In the genomic region with DNA sequence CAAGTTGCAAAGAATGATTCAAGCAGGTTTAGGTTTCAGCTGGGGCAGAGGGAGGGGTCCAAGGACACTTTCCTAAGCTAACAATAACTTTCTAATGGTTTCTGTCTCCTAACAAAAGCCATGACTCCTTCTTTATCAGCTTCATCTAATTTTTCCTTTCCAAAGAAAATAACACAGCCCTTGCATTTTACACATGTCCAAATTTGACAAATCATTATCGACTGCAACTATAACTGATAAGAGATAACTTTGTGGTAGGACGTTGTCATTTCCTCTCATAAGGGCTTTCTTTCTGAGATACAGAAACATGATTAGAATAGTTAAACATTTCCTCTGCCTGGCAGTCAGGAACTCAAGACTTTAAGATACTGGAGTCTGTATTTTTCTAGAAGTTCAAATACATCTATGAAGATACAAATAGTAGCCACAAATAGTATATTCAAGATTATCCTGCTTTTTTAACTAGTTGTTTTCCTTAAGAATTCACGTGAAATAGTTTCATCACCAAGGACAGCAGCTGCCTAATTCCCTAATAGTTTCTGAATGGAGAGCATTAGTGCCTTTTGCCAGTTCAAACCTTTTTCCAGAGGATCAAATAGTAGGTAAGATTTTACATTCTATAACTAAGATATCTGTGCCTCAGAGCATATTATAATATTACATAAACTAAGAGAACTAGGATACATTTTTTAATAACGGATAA, we compare ENCODE assay signal across 15 cellular contexts.
DNase-seq lines count a peak whose midpoint lies in the region; ATAC-seq, FAIRE-seq and TF ChIP-seq lines count a peak whose summit lies in the region.
"Had no signal": no experiment of that assay in that cellular context is flagged by ENCODE, and none has a peak within 500 bp of the region (broad histone marks: within the 10 kb centered on the region; RNA-seq: fewer than 3 reads in every experiment).

No MANE protein-coding gene starts in this region.

- H3K4me1 ChIP-seq in IMR-90 (ENCODE audit: control insufficient read depth, insufficient read depth, low read length) (peaks cover 1% of the 10 kb centered on the region; the same call in 1 of the 2 replicates), adrenal gland (replicated peaks in 1 of 2) (peaks cover 14 to 36% of the 10 kb centered on the region in 2 donors), keratinocyte (ENCODE audit: control insufficient read depth, extremely low read depth, insufficient read depth, low read length) (peaks cover 6% of the 10 kb centered on the region), thyroid gland (peaks cover 0 to 4% of the 10 kb centered on the region in 2 donors)

- no peak overlapping the region for H3K23ac ChIP-seq in IMR-90 (ENCODE audit: low read depth, low read length)

- CTCF ChIA-PET in IMR-90 (lab: Yijun Ruan, JAX) = interaction anchor here (0.6 to 1.6 kb wide), 4 partner anchors 9 to 61 kb away, joined by 3 to 6 read pairs (median 4); no protein-coding TSS in a partner anchor

- in situ Hi-C loops in IMR-90 (cut with MboI; ENCODE audit: low sequenced_read_pairs) = no loop called here

- H3K9me3 Mint-ChIP-seq in type B pancreatic cell = no peaks in the 10 kb centered on the region
- no peaks in the 10 kb centered on the region for H3K9me3 Mint-ChIP-seq in activated T-helper 17 cell treated with anti-CD3 and anti-CD28 coated beads, Interleukin-2, amount 50 U/mL, for 72 hours

- H3K27me3 ChIP-seq in IMR-90 (ENCODE audit: control insufficient read depth, insufficient read depth, low read length) (no peaks in the 10 kb centered on the region), adrenal gland (no peaks in the 10 kb centered on the region), keratinocyte (ENCODE audit: control insufficient read depth, extremely low read depth, insufficient read depth, low read length) (no peaks in the 10 kb centered on the region), thyroid gland (no peaks in the 10 kb centered on the region)
- H3K27me3 ChIP-seq: foreskin keratinocyte, stomach had no signal

- no peaks in the 10 kb centered on the region for H3K79me2 ChIP-seq in keratinocyte (ENCODE audit: control insufficient read depth, insufficient read depth, low read length)

- H3K4me3 ChIP-seq in IMR-90 (ENCODE audit: insufficient read depth, low read depth, low read length) (no peak overlapping the region), adrenal gland (no peak overlapping the region), keratinocyte (ENCODE audit: control insufficient read depth in 2 of 3, extremely low read depth in 1 of 3, insufficient read depth in 2 of 3, low read depth in 1 of 3, low read length in 3 of 3) (no peak overlapping the region), thyroid gland (replicated peaks in 1 of 3) (no peak overlapping the region)
- H3K4me3 ChIP-seq: stomach had no signal

- peaks cover 16% of the 10 kb centered on the region for H3K4me1 Mint-ChIP-seq in type B pancreatic cell (ENCODE audit: unreplicated experiment)
- H3K4me1 Mint-ChIP-seq in activated T-helper 17 cell treated with anti-CD3 and anti-CD28 coated beads, Interleukin-2, amount 50 U/mL, for 72 hours = no peaks in the 10 kb centered on the region

- H3K4me3 Mint-ChIP-seq in type B pancreatic cell = no peak overlapping the region
- H3K4me3 Mint-ChIP-seq in activated T-helper 17 cell treated with anti-CD3 and anti-CD28 coated beads, Interleukin-2, amount 50 U/mL, for 72 hours = no peak overlapping the region

- no peak overlapping the region for H3K56ac ChIP-seq in IMR-90 (ENCODE audit: extremely low read depth, insufficient read depth, low read length)

- H2AFZ ChIP-seq in IMR-90 (replicated peaks; ENCODE audit: low read length, poor library complexity) = no peak overlapping the region
- H2AFZ ChIP-seq in keratinocyte (ENCODE audit: control insufficient read depth, low read length) = no peak overlapping the region

- H2AK9ac ChIP-seq in IMR-90 (replicated peaks; ENCODE audit: low read depth, low read length, poor library complexity) = no peak overlapping the region

- no peak overlapping the region; the same call in 1 of the 2 replicates for H2BK20ac ChIP-seq in IMR-90 (ENCODE audit: low read depth, low read length)

- H3K36me3 ChIP-seq in IMR-90 (ENCODE audit: control insufficient read depth, insufficient read depth, low read length) (peaks cover 1% of the 10 kb centered on the region; the same call in 1 of the 2 replicates), adrenal gland (replicated peaks in 1 of 2) (no peaks in the 10 kb centered on the region), keratinocyte (ENCODE audit: control insufficient read depth in 2 of 2, extremely low read depth in 1 of 2, insufficient read depth in 2 of 2, low read length in 2 of 2) (no peaks in the 10 kb centered on the region), thyroid gland (no peaks in the 10 kb centered on the region)

- no peak overlapping the region for H3K4ac ChIP-seq in IMR-90 (ENCODE audit: low read depth, low read length)

- POLR2A ChIA-PET in IMR-90 (lab: Charles Lee; ENCODE audit: unreplicated experiment) = no interaction called here

- no peak overlapping the region for H3K14ac ChIP-seq in IMR-90 (replicated peaks; ENCODE audit: low read depth, low read length)

- WGBS in IMR-90 (ENCODE audit: extremely low coverage in 2 of 2, insufficient read length in 1 of 2), 2 experiments = no CpG with 5 or more reads among the region's 4 CpGs
- 22 to 28% (median 25%) methylated on average over 4 of the region's 4 CpGs for WGBS in adrenal gland, 4 donors
- 40 to 53% methylated on average over 4 of the region's 4 CpGs for WGBS in thyroid gland, 2 donors

- H4K20me1 ChIP-seq in IMR-90 (ENCODE audit: insufficient read depth, low read length) (no peaks in the 10 kb centered on the region), keratinocyte (ENCODE audit: control insufficient read depth, extremely low read depth, insufficient read depth, low read length) (no peaks in the 10 kb centered on the region)

- peak overlapping the region; percentile 46; the same call in 1 of the 2 replicates for H3K4me2 ChIP-seq in IMR-90 (ENCODE audit: low read depth, low read length)
- no peak overlapping the region for H3K4me2 ChIP-seq in keratinocyte (ENCODE audit: control insufficient read depth, extremely low read depth, insufficient read depth, low read depth, low read length)

- H4K5ac ChIP-seq in IMR-90 (ENCODE audit: low read depth, low read length) = no peak overlapping the region

- no peaks in the 10 kb centered on the region for H3K27me3 Mint-ChIP-seq in type B pancreatic cell
- H3K27me3 Mint-ChIP-seq in activated T-helper 17 cell treated with anti-CD3 and anti-CD28 coated beads, Interleukin-2, amount 50 U/mL, for 72 hours = no peaks in the 10 kb centered on the region

- peak; percentile 67 for FAIRE-seq in keratinocyte (lab: Jason Lieb, UNC)

- no peak overlapping the region for H2BK120ac ChIP-seq in IMR-90 (ENCODE audit: low read depth, low read length)

- H3K79me1 ChIP-seq in IMR-90 (ENCODE audit: low read depth in 1 of 2, low read length in 2 of 2) = no peaks in the 10 kb centered on the region

- peak; percentile 19; the same call in 1 of the 2 replicates for ATAC-seq in IMR-90 (ENCODE audit: low read depth)
- no peak for ATAC-seq in activated T-helper 17 cell treated with anti-CD3 and anti-CD28 coated beads, Interleukin-2, amount 50 U/mL, for 72 hours (replicated peaks)
- ATAC-seq: left colon had no signal

- no peak for TF ChIP-seq CTCF in IMR-90 (conservative IDR thresholded peaks at IDR 0.05; ENCODE audit: low read depth, low read length)
- TF ChIP-seq CTCF in adrenal gland (IDR thresholded peaks at IDR 0.05) = no peak
- TF ChIP-seq CTCF in keratinocyte (optimal IDR thresholded peaks at IDR 0.05 in 1 of 3, IDR thresholded peaks at IDR 0.05 in 1 of 3, conservative IDR thresholded peaks at IDR 0.05 in 1 of 3; ENCODE audit: extremely low read depth in 1 of 3, insufficient read depth in 2 of 3, low read length in 3 of 3) = no peak
- no peak for TF ChIP-seq CTCF in type B pancreatic cell (conservative IDR thresholded peaks at IDR 0.05)
- no peak for TF ChIP-seq CTCF in thyroid gland (IDR thresholded peaks at IDR 0.05)

- H3K9me3 ChIP-seq in IMR-90 (ENCODE audit: control insufficient read depth, insufficient read depth, low read length) (no peaks in the 10 kb centered on the region), adrenal gland (replicated peaks in 1 of 3) (no peaks in the 10 kb centered on the region), keratinocyte (ENCODE audit: control insufficient read depth, low read depth, low read length) (no peaks in the 10 kb centered on the region), thyroid gland (no peaks in the 10 kb centered on the region)
- H3K9me3 ChIP-seq: stomach had no signal

- peak overlapping the region; percentile 2 for H2BK5ac ChIP-seq in IMR-90 (ENCODE audit: low read depth, low read length, poor library complexity, severe bottlenecking)

- no peak overlapping the region for H2AK5ac ChIP-seq in IMR-90 (ENCODE audit: low read depth, low read length)

- no peak for TF ChIP-seq POLR2A in IMR-90 (IDR thresholded peaks at IDR 0.05; ENCODE audit: low read depth, low read length)
- no peak for TF ChIP-seq POLR2A in adrenal gland (IDR thresholded peaks at IDR 0.05)
- no peak for TF ChIP-seq POLR2A in thyroid gland (IDR thresholded peaks at IDR 0.05)

- no peak for TF ChIP-seq RAD21 in IMR-90 (IDR thresholded peaks at IDR 0.05; ENCODE audit: low read length)

- dilution Hi-C loops in IMR-90 (cut with HindIII; ENCODE audit: low sequenced_read_pairs, unreplicated experiment) = no loop called here
- dilution Hi-C loops in keratinocyte (cut with MboI; ENCODE audit: extremely low pct_ligation_motif_present, low sequenced_read_pairs) = no loop called here

- intact Hi-C loops in IMR-90 (cut with micrococcal nuclease) = no loop called here
- intact Hi-C loops in adrenal gland (cut with DNase I) = no loop called here
- intact Hi-C loops in thyroid gland (cut with DNase I) = no loop called here

- H3K18ac ChIP-seq in IMR-90 (ENCODE audit: low read depth, low read length) = no peak overlapping the region

- no peak overlapping the region for H4K91ac ChIP-seq in IMR-90 (ENCODE audit: insufficient read depth, low read depth, low read length)

- H3K27ac ChIP-seq in IMR-90 (ENCODE audit: insufficient read depth, low read length) = no peak overlapping the region
- peak overlapping the region in 4 of 5 donors; percentile 6 to 59 (median 32) for H3K27ac ChIP-seq in adrenal gland
- H3K27ac ChIP-seq in keratinocyte (ENCODE audit: control insufficient read depth, insufficient read depth, low read length) = no peak overlapping the region
- H3K27ac ChIP-seq in thyroid gland = no peak overlapping the region
- H3K27ac ChIP-seq: foreskin keratinocyte had no signal

- H4K8ac ChIP-seq in IMR-90 (ENCODE audit: low read depth in 2 of 2, low read length in 2 of 2) = no peak overlapping the region

- peak overlapping the region; percentile 30 for H3K27ac Mint-ChIP-seq in type B pancreatic cell
- no peak overlapping the region for H3K27ac Mint-ChIP-seq in activated T-helper 17 cell treated with anti-CD3 and anti-CD28 coated beads, Interleukin-2, amount 50 U/mL, for 72 hours

- H3K36me3 Mint-ChIP-seq in type B pancreatic cell = no peaks in the 10 kb centered on the region
- H3K36me3 Mint-ChIP-seq in activated T-helper 17 cell treated with anti-CD3 and anti-CD28 coated beads, Interleukin-2, amount 50 U/mL, for 72 hours (ENCODE audit: low read depth) = peaks cover 7% of the 10 kb centered on the region

- BruUV-seq in IMR-90 (replicated peaks; lab: Mats Ljungman, UMichigan) = TSS peak; percentile 84

- no peak overlapping the region for H3K9ac ChIP-seq in IMR-90 (ENCODE audit: low read depth, low read length)
- H3K9ac ChIP-seq in keratinocyte (ENCODE audit: control insufficient read depth, extremely low read depth, insufficient read depth, low read length) = no peak overlapping the region

- H3K9me1 ChIP-seq in IMR-90 (ENCODE audit: insufficient read depth, low read length) (peaks cover 3% of the 10 kb centered on the region), keratinocyte (ENCODE audit: control insufficient read depth, extremely low read depth, insufficient read depth, low read length) (no peaks in the 10 kb centered on the region)

- H2BK15ac ChIP-seq in IMR-90 (ENCODE audit: low read depth, low read length) = no peak overlapping the region

- DNase-seq in IMR-90 (peak; percentile 37), adrenal gland (peak in 3 of 7 donors; percentile 11 to 22 (median 16)), keratinocyte (ENCODE audit: low read depth, low spot score) (no peak), type B pancreatic cell (ENCODE audit: extremely low spot score, unreplicated experiment) (no peak), globus pallidus (ENCODE audit: low spot score) (no peak), thyroid gland (no peak)
- DNase-seq: activated T-cell treated with anti-CD3 and anti-CD28 coated beads, Interleukin-2, amount 50 U/mL, for 48 hours; amygdala; effector CD8-positive, alpha-beta T cell; left colon; NCI-H2107; small intestine; stomach had no signal

Comparison
In these comparisons a context has a peak if more than half of its experiments do, and no peak if none do; other contexts are left out.
1. H3K27ac ChIP-seq: peak in adrenal gland (4 of 5); none in IMR-90 (single experiment), keratinocyte (single experiment) and thyroid gland (0 of 3).